ENCODE assay signal across 21 cellular contexts in genomic region chr7:50742401-50742800, GRCh38. TPM values are rescaled to one million over a fixed set of nuclear protein-coding genes. Genes with fewer than 3 reads are reported as not detected.
"Had no signal": no experiment of that assay in that cellular context is flagged by ENCODE, and none has a peak within 500 bp of the region (broad histone marks: within the 10 kb centered on the region; RNA-seq: fewer than 3 reads in every experiment).

No MANE protein-coding gene starts in this region.

- ATAC-seq: activated CD8-positive, alpha-beta memory T cell treated with anti-CD3 and anti-CD28 coated beads, Interleukin-2, amount 10 ng/mL, durations not matched to agents 7 days and 5 days; T-helper 17 cell had no signal

- H3K27me3 ChIP-seq: Peyer's patch had no signal

- H3K27ac ChIP-seq: Peyer's patch had no signal

- H3K4me3 ChIP-seq: Peyer's patch had no signal

- DNase-seq: activated B cell treated with CpG ODN at 0.5 μM for 24 hours; activated CD4-positive, alpha-beta T cell treated with anti-CD3 and anti-CD28 coated beads for 1 hour; activated CD4-positive, alpha-beta T cell treated with anti-CD3 and anti-CD28 coated beads, Interleukin-2, amount 10 ng/mL, durations not matched to agents 24 days and 14 days; activated CD4-positive, alpha-beta T cell treated with anti-CD3 and anti-CD28 coated beads, Interleukin-2, amount 50 U/mL, for 48 hours; activated CD8-positive, alpha-beta memory T cell treated with anti-CD3 and anti-CD28 coated beads, Interleukin-2, amount 10 ng/mL, durations not matched to agents 7 days and 5 days; activated effector memory CD4-positive, alpha-beta T cell treated with Interleukin-2 at 50 U/mL for 16 hours; activated naive CD4-positive, alpha-beta T cell; activated T-cell treated with anti-CD3 and anti-CD28 coated beads, Interleukin-2, amount 50 U/mL, for 24 hours; aorta; Kasumi-1; KBM-7; NCI-H1048; NCI-H1930; NCI-H2171; NCI-H2227 treated with DMSO at 0.1 percent for 48 hours; NCI-H446 treated with DMSO at 0.1 percent for 48 hours; NCI-H526; Peyer's patch; SHP77 treated with DMSO at 0.1 percent for 48 hours; T-helper 17 cell; T-helper 9 cell had no signal

- H3K36me3 ChIP-seq: Peyer's patch had no signal

- H3K9me3 ChIP-seq: Peyer's patch had no signal

RNA-seq across cellular contexts. Expression of gene GRB10, which starts 40.3 kb away (rescaled TPM):
- total RNA-seq: activated B cell treated with CpG ODN at 0.5 μM for 24 hours had no signal
